8 cellular contexts compared by ENCODE assay signal in the genomic region with DNA sequence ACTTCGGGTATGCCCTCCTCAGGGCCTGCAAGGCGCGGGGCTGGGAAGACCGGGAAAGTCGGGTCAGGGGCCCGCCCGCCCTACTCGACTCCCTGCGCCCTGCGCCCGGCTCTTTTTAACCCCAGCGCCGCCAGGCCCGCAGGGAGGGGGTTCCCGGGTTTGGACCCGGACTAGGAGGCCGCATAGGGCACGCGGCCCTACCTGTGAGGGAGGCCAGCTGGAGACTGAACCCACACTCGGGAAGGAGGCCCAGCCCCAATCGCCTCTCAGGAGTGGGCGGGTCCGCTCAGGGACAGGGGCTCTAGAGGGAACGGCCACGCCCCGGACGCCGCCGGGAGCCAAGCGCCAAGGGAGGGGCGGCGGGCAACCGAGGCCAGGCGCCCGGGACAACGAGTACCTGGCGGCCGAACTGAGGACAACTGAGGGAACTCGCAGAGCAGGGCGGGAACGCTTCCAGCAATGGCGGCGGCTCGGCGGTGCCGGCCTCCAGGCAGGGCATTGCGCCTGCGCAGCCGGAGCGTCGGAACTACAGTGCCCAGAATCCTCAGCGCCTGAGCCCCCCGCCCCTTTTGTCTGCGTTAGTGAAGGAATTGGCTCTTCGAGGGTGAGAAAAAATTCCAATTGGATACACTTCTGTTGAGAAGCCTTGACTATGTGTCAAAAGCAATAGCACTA. TPM values are rescaled to one million over a fixed set of nuclear protein-coding genes. Genes with fewer than 3 reads are reported as not detected.
DNase-seq lines count a peak whose midpoint lies in the region; ATAC-seq and TF ChIP-seq lines count a peak whose summit lies in the region.

A gene (minus strand): TSS at position 484 of the 675 bp plus-strand sequence.

- POLR2A ChIA-PET in AG04450 (lab: Yijun Ruan, JAX): no interaction called here

- no peak for TF ChIP-seq CTCF in AG04450 (IDR thresholded peaks at IDR 0.05; ENCODE audit: low read depth, low read length)

- ATAC-seq in GM18873 (IDR thresholded peaks at IDR 0.05; ENCODE audit: low FRiP score, unreplicated experiment) (peak; percentile 69), HG03135 (IDR thresholded peaks at IDR 0.05; ENCODE audit: unreplicated experiment) (peak; percentile 95)

- peaks cover 4% of the 10 kb centered on the region; the same call in 1 of the 2 replicates for H3K9me3 ChIP-seq in AG04450 (ENCODE audit: control insufficient read depth, insufficient read depth, low read length)

- peak within 1 kb of the TSS; percentile 42 for H3K27ac ChIP-seq in AG04450 (ENCODE audit: low read depth, low read length)

- peak within 1 kb of the TSS; percentile 76 for H3K4me3 ChIP-seq in AG04450 (ENCODE audit: low read depth, low read length)

- H3K27me3 ChIP-seq in AG04450 (ENCODE audit: control insufficient read depth, insufficient read depth, low read length): peaks cover 3% of the 10 kb centered on the region

- CTCF ChIA-PET in AG04450 (lab: Charles Lee): interaction anchor here (1.1 to 1.9 kb wide), 2 partner anchors 64 to 69 kb away, joined by 3 to 13 read pairs; no protein-coding TSS in a partner anchor

- DNase-seq in AG04450 (ENCODE audit: low read depth, low spot score) (peak; percentile 61), NCI-H2196 treated with DMSO at 0.1 percent for 48 hours (lab: John Stamatoyannopoulos, UW; ENCODE audit: unreplicated experiment) (peak; percentile 63), inferior parietal cortex (ENCODE audit: extremely low spot score) (peak; percentile 93), smooth muscle cell of the brain vasculature (ENCODE audit: low read depth, low spot score) (peak; percentile 68)
- DNase-seq in activated CD4-positive, CD25-positive, alpha-beta regulatory T cell (lab: John Stamatoyannopoulos, UW): peak; percentile 67 to 72 (median 70)
- DNase-seq in central memory CD4-positive, alpha-beta T cell: peak; percentile 82

RNA-seq across cellular contexts. Expression of the gene that starts here (rescaled TPM):
- polyA plus RNA-seq in AG04450 (2011; rRNA removed): 1.7 and 2.2 TPM in 2 replicates
- polyA minus RNA-seq in AG04450 (2011; rRNA and poly(A)+ RNA removed): 4.5 and 7.3 TPM in 2 replicates

Comparison
In these comparisons a context has a peak if more than half of its experiments do, and no peak if none do; other contexts are left out.
1. Peak in every context shown above with its lines: DNase-seq, ATAC-seq, H3K4me3 ChIP-seq and H3K27ac ChIP-seq.